Comparison of ENCODE assay signal across 1 cellular context in the genomic region with DNA sequence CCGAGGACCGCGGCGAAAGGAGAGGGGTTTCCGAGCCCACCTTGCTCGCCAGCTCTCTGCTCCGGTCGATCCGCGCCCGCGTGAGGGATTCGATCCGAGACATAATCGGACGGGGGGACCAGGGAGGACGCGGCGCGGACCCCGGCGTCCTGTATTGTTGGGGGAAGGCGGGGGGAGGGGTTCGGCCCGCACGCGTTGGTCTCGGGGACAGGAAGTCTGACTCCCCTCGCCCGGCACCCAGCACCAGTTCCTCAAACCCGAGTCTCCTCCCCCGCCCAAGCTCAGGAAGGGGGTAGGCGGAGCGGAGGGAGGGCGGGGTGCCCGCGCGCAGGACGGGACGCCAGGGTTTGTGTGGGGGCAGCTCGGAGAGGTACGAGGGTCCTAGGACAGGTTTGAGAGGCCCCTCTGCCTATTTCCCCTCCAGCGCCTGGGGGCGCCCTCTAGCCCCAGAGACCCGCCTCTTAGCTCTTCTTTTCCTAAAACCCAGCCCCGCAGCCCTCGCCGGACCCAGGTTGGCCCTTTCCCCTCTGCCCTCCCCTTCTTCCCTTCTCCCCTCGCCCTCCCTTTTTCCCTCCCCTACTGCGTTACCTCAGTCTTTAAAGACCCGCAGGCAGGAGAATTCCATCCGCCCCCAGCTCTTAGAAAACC.
A peak's percentile ranks its signal among the peaks of the same experiment; 100 is the strongest.
TF ChIP-seq lines count a peak whose summit lies in the region.

A gene (minus strand): TSS at position 223 of the 648 bp plus-strand sequence. CDS start 120 bp downstream, at position 103.

TF ChIP-seq in HEK293, 187 proteins besides CTCF, POLR2A, EP300 and RAD21 (continued from another document and continues in another):
- TF ChIP-seq, protein P1, sequence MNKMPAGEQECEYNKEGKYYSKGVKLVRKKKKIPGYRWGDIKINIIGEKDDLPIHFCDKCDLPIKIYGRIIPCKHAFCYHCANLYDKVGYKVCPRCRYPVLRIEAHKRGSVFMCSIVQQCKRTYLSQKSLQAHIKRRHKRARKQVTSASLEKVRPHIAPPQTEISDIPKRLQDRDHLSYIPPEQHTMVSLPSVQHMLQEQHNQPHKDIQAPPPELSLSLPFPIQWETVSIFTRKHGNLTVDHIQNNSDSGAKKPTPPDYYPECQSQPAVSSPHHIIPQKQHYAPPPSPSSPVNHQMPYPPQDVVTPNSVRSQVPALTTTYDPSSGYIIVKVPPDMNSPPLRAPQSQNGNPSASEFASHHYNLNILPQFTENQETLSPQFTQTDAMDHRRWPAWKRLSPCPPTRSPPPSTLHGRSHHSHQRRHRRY (tag by site-specific recombination; IDR thresholded peaks at IDR 0.05), result no peak
- TF ChIP-seq GLIS2 (tag by site-specific recombination; IDR thresholded peaks at IDR 0.05) (peak; percentile 83), ZNF530 (tag by site-specific recombination; IDR thresholded peaks at IDR 0.05; ENCODE audit: low read depth) (no peak), SP7 (tag by site-specific recombination; IDR thresholded peaks at IDR 0.05) (0 out of 2 replicates have a peak, but pooled peaks have one; percentile 56), BCL11A (tag by site-specific recombination; IDR thresholded peaks at IDR 0.05; ENCODE audit: low read depth) (peak; percentile 11; the same call in 1 of the 2 replicates), ZNF792 (tag by site-specific recombination; IDR thresholded peaks at IDR 0.05) (no peak), ZNF350 (tag by site-specific recombination; IDR thresholded peaks at IDR 0.05) (no peak), MYNN (tag by site-specific recombination; IDR thresholded peaks at IDR 0.05; ENCODE audit: borderline replicate concordance) (no peak), ZFP69B (tag by site-specific recombination; IDR thresholded peaks at IDR 0.05) (no peak), ZNF670 (tag by site-specific recombination; IDR thresholded peaks at IDR 0.05; ENCODE audit: low read depth) (no peak), ZNF423 (tag by site-specific recombination; IDR thresholded peaks at IDR 0.05) (no peak; the same call in 1 of the 2 replicates), ZBTB17 (tag by site-specific recombination; IDR thresholded peaks at IDR 0.05) (peak; percentile 67), KLF8 (tag by site-specific recombination; IDR thresholded peaks at IDR 0.05) (peak; percentile 53; the same call in 1 of the 2 replicates), ZSCAN16 (tag by site-specific recombination; IDR thresholded peaks at IDR 0.05) (no peak), ZNF561 (tag by site-specific recombination; IDR thresholded peaks at IDR 0.05; ENCODE audit: borderline replicate concordance) (peak; percentile 81), ZNF433 (tag by site-specific recombination; IDR thresholded peaks at IDR 0.05; ENCODE audit: low read depth) (no peak), ZNF169 (tag by site-specific recombination; IDR thresholded peaks at IDR 0.05) (no peak), ZNF121 (tag by site-specific recombination; IDR thresholded peaks at IDR 0.05) (peak; percentile 95; the same call in 1 of the 2 replicates), GLIS1 (tag by site-specific recombination; IDR thresholded peaks at IDR 0.05) (peak; percentile 85), ZNF341 (tag by site-specific recombination; IDR thresholded peaks at IDR 0.05; ENCODE audit: low read depth) (peak; percentile 71), ZFHX2 (tag by site-specific recombination; conservative IDR thresholded peaks at IDR 0.05) (peak; percentile 80), WT1 (tag by site-specific recombination; IDR thresholded peaks at IDR 0.05) (peak; percentile 80), ZNF510 (tag by site-specific recombination; IDR thresholded peaks at IDR 0.05; ENCODE audit: insufficient replicate concordance) (no peak)
- TF ChIP-seq, protein P2, sequence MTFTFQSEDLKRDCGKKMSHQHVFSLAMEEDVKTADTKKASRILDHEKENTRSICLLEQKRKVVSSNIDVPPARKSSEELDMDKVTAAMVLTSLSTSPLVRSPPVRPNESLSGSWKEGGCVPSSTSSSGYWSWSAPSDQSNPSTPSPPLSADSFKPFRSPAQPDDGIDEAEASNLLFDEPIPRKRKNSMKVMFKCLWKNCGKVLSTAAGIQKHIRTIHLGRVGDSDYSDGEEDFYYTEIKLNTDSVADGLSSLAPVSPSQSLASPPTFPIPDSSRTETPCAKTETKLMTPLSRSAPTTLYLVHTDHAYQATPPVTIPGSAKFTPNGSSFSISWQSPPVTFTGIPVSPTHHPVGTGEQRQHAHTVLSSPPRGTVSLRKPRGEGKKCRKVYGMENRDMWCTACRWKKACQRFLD (tag by site-specific recombination; IDR thresholded peaks at IDR 0.05), result no peak
- TF ChIP-seq, protein P3, sequence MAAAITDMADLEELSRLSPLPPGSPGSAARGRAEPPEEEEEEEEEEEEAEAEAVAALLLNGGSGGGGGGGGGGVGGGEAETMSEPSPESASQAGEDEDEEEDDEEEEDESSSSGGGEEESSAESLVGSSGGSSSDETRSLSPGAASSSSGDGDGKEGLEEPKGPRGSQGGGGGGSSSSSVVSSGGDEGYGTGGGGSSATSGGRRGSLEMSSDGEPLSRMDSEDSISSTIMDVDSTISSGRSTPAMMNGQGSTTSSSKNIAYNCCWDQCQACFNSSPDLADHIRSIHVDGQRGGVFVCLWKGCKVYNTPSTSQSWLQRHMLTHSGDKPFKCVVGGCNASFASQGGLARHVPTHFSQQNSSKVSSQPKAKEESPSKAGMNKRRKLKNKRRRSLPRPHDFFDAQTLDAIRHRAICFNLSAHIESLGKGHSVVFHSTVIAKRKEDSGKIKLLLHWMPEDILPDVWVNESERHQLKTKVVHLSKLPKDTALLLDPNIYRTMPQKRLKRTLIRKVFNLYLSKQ (tag by site-specific recombination; IDR thresholded peaks at IDR 0.05; ENCODE audit: borderline replicate concordance), result no peak
- TF ChIP-seq, protein P4, sequence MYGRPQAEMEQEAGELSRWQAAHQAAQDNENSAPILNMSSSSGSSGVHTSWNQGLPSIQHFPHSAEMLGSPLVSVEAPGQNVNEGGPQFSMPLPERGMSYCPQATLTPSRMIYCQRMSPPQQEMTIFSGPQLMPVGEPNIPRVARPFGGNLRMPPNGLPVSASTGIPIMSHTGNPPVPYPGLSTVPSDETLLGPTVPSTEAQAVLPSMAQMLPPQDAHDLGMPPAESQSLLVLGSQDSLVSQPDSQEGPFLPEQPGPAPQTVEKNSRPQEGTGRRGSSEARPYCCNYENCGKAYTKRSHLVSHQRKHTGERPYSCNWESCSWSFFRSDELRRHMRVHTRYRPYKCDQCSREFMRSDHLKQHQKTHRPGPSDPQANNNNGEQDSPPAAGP (tag by site-specific recombination; IDR thresholded peaks at IDR 0.05), result peak; percentile 14; the same call in 1 of the 2 replicates
- TF ChIP-seq, protein P5, sequence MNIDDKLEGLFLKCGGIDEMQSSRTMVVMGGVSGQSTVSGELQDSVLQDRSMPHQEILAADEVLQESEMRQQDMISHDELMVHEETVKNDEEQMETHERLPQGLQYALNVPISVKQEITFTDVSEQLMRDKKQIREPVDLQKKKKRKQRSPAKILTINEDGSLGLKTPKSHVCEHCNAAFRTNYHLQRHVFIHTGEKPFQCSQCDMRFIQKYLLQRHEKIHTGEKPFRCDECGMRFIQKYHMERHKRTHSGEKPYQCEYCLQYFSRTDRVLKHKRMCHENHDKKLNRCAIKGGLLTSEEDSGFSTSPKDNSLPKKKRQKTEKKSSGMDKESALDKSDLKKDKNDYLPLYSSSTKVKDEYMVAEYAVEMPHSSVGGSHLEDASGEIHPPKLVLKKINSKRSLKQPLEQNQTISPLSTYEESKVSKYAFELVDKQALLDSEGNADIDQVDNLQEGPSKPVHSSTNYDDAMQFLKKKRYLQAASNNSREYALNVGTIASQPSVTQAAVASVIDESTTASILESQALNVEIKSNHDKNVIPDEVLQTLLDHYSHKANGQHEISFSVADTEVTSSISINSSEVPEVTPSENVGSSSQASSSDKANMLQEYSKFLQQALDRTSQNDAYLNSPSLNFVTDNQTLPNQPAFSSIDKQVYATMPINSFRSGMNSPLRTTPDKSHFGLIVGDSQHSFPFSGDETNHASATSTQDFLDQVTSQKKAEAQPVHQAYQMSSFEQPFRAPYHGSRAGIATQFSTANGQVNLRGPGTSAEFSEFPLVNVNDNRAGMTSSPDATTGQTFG (tag by site-specific recombination; IDR thresholded peaks at IDR 0.05; ENCODE audit: borderline replicate concordance), result no peak
- TF ChIP-seq, protein P6, sequence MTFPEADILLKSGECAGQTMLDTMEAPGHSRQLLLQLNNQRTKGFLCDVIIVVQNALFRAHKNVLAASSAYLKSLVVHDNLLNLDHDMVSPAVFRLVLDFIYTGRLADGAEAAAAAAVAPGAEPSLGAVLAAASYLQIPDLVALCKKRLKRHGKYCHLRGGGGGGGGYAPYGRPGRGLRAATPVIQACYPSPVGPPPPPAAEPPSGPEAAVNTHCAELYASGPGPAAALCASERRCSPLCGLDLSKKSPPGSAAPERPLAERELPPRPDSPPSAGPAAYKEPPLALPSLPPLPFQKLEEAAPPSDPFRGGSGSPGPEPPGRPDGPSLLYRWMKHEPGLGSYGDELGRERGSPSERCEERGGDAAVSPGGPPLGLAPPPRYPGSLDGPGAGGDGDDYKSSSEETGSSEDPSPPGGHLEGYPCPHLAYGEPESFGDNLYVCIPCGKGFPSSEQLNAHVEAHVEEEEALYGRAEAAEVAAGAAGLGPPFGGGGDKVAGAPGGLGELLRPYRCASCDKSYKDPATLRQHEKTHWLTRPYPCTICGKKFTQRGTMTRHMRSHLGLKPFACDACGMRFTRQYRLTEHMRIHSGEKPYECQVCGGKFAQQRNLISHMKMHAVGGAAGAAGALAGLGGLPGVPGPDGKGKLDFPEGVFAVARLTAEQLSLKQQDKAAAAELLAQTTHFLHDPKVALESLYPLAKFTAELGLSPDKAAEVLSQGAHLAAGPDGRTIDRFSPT (tag by site-specific recombination; IDR thresholded peaks at IDR 0.05), result no peak; the same call in none of the 2 replicates
- TF ChIP-seq, protein P7, sequence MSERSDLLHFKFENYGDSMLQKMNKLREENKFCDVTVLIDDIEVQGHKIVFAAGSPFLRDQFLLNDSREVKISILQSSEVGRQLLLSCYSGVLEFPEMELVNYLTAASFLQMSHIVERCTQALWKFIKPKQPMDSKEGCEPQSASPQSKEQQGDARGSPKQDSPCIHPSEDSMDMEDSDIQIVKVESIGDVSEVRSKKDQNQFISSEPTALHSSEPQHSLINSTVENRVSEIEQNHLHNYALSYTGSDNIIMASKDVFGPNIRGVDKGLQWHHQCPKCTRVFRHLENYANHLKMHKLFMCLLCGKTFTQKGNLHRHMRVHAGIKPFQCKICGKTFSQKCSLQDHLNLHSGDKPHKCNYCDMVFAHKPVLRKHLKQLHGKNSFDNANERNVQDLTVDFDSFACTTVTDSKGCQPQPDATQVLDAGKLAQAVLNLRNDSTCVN (tag by site-specific recombination; optimal IDR thresholded peaks at IDR 0.05), result peak; percentile 58
- TF ChIP-seq, protein P8, sequence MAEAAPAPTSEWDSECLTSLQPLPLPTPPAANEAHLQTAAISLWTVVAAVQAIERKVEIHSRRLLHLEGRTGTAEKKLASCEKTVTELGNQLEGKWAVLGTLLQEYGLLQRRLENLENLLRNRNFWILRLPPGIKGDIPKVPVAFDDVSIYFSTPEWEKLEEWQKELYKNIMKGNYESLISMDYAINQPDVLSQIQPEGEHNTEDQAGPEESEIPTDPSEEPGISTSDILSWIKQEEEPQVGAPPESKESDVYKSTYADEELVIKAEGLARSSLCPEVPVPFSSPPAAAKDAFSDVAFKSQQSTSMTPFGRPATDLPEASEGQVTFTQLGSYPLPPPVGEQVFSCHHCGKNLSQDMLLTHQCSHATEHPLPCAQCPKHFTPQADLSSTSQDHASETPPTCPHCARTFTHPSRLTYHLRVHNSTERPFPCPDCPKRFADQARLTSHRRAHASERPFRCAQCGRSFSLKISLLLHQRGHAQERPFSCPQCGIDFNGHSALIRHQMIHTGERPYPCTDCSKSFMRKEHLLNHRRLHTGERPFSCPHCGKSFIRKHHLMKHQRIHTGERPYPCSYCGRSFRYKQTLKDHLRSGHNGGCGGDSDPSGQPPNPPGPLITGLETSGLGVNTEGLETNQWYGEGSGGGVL (tag by site-specific recombination; IDR thresholded peaks at IDR 0.05), result peak; percentile 99
- TF ChIP-seq, protein P9, sequence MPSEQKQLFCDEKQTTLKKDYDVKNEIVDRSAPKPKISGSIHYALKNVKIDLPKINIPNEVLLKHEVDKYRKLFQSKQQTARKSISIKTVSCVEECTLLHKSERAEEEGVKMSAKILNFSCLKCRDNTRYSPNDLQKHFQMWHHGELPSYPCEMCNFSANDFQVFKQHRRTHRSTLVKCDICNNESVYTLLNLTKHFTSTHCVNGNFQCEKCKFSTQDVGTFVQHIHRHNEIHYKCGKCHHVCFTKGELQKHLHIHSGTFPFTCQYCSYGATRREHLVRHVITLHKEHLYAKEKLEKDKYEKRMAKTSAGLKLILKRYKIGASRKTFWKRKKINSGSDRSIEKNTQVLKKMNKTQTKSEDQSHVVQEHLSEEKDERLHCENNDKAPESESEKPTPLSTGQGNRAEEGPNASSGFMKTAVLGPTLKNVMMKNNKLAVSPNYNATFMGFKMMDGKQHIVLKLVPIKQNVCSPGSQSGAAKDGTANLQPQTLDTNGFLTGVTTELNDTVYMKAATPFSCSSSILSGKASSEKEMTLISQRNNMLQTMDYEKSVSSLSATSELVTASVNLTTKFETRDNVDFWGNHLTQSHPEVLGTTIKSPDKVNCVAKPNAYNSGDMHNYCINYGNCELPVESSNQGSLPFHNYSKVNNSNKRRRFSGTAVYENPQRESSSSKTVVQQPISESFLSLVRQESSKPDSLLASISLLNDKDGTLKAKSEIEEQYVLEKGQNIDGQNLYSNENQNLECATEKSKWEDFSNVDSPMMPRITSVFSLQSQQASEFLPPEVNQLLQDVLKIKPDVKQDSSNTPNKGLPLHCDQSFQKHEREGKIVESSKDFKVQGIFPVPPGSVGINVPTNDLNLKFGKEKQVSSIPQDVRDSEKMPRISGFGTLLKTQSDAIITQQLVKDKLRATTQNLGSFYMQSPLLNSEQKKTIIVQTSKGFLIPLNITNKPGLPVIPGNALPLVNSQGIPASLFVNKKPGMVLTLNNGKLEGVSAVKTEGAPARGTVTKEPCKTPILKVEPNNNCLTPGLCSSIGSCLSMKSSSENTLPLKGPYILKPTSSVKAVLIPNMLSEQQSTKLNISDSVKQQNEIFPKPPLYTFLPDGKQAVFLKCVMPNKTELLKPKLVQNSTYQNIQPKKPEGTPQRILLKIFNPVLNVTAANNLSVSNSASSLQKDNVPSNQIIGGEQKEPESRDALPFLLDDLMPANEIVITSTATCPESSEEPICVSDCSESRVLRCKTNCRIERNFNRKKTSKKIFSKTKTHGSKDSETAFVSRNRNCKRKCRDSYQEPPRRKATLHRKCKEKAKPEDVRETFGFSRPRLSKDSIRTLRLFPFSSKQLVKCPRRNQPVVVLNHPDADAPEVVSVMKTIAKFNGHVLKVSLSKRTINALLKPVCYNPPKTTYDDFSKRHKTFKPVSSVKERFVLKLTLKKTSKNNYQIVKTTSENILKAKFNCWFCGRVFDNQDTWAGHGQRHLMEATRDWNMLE (tag by site-specific recombination; conservative IDR thresholded peaks at IDR 0.05; ENCODE audit: low read depth), result 0 out of 2 replicates have a peak, but pooled peaks have one; percentile 27
- TF ChIP-seq, protein P10, sequence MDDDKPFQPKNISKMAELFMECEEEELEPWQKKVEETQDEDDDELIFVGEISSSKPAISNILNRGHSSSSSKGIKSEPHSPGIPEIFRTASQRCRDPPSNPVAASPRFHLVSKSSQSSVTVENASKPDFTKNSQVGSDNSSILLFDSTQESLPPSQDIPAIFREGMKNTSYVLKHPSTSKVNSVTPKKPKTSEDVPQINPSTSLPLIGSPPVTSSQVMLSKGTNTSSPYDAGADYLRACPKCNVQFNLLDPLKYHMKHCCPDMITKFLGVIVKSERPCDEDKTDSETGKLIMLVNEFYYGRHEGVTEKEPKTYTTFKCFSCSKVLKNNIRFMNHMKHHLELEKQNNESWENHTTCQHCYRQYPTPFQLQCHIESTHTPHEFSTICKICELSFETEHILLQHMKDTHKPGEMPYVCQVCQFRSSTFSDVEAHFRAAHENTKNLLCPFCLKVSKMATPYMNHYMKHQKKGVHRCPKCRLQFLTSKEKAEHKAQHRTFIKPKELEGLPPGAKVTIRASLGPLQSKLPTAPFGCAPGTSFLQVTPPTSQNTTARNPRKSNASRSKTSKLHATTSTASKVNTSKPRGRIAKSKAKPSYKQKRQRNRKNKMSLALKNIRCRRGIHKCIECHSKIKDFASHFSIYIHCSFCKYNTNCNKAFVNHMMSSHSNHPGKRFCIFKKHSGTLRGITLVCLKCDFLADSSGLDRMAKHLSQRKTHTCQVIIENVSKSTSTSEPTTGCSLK (tag by site-specific recombination; IDR thresholded peaks at IDR 0.05), result no peak
